Comparison of ENCODE assay signal across 28 cellular contexts in genomic region chr7:7018290-7018689, GRCh38.
"Had no signal": no experiment of that assay in that cellular context is flagged by ENCODE, and none has a peak within 500 bp of the region (broad histone marks: within the 10 kb centered on the region; RNA-seq: fewer than 3 reads in every experiment).

No MANE protein-coding gene starts in this region.

- H3K4me1 Mint-ChIP-seq: activated CD4-positive, alpha-beta T cell treated with anti-CD3 and anti-CD28 coated beads, Interleukin-2, amount 10 ng/mL, durations not matched to agents 7 days and 5 days; activated naive CD4-positive, alpha-beta T cell treated with anti-CD3 and anti-CD28 coated beads, Interleukin-2, amount 10 ng/mL, durations not matched to agents 7 days and 5 days; activated naive CD8-positive, alpha-beta T cell treated with anti-CD3 and anti-CD28 coated beads, Interleukin-2, amount 10 ng/mL, durations not matched to agents 7 days and 5 days; central memory CD8-positive, alpha-beta T cell had no signal

- H3K27ac Mint-ChIP-seq: activated CD4-positive, alpha-beta memory T cell treated with anti-CD3 and anti-CD28 coated beads for 36 hours; activated CD4-positive, alpha-beta T cell treated with anti-CD3 and anti-CD28 coated beads, Interleukin-2, amount 10 ng/mL, durations not matched to agents 7 days and 5 days; activated naive CD4-positive, alpha-beta T cell treated with anti-CD3 and anti-CD28 coated beads, Interleukin-2, amount 10 ng/mL, durations not matched to agents 7 days and 5 days; activated naive CD8-positive, alpha-beta T cell treated with anti-CD3 and anti-CD28 coated beads, Interleukin-2, amount 10 ng/mL, durations not matched to agents 7 days and 5 days; activated T-cell treated with anti-CD3 and anti-CD28 coated beads, Interleukin-2, amount 50 U/mL, for 72 hours; activated T-helper 2 cell treated with anti-CD3 and anti-CD28 coated beads, Interferon-gamma antibody, Interleukin-2, Interleukin-4, amounts not matched to agents 10 μg/mL and 5 μg/mL and 100 μg/mL, durations not matched to agents 14 hours and 24 hours and 36 hours; brain; T-helper 1 cell treated with Interleukin-12 subunit alpha and Interleukin-12 subunit beta and Interleukin-4 antibody, amounts not matched to agents 30 μg/mL and 1 μg/mL, for 36 hours had no signal

- H3K9me3 ChIP-seq: adrenal gland, MG63 had no signal

- H3K4me3 Mint-ChIP-seq: activated CD4-positive, alpha-beta memory T cell treated with anti-CD3 and anti-CD28 coated beads for 36 hours; activated CD4-positive, alpha-beta T cell treated with anti-CD3 and anti-CD28 coated beads, Interleukin-2, amount 10 ng/mL, durations not matched to agents 7 days and 5 days; activated naive CD4-positive, alpha-beta T cell treated with anti-CD3 and anti-CD28 coated beads, Interleukin-2, amount 10 ng/mL, durations not matched to agents 7 days and 5 days; activated naive CD8-positive, alpha-beta T cell treated with anti-CD3 and anti-CD28 coated beads, Interleukin-2, amount 10 ng/mL, durations not matched to agents 7 days and 5 days; activated T-cell treated with anti-CD3 and anti-CD28 coated beads, Interleukin-2, amount 50 U/mL, for 72 hours; brain; central memory CD8-positive, alpha-beta T cell; T-helper 1 cell treated with Interleukin-12 subunit alpha and Interleukin-12 subunit beta and Interleukin-4 antibody, amounts not matched to agents 30 μg/mL and 1 μg/mL, for 36 hours had no signal

- DNase-seq: activated CD4-positive, alpha-beta memory T cell treated with anti-CD3 and anti-CD28 coated beads for 36 hours; activated CD4-positive, alpha-beta T cell treated with anti-CD3 and anti-CD28 coated beads, Interleukin-2, amount 10 ng/mL, durations not matched to agents 7 days and 5 days; activated CD4-positive, CD25-positive, alpha-beta regulatory T cell; activated gamma-delta T cell treated with Interleukin-2 at 50 U/mL for 16 hours; activated naive CD4-positive, alpha-beta T cell treated with anti-CD3 and anti-CD28 coated beads, Interleukin-2, amount 10 ng/mL, durations not matched to agents 7 days and 5 days; activated naive CD8-positive, alpha-beta T cell treated with anti-CD3 and anti-CD28 coated beads, Interleukin-2, amount 10 ng/mL, durations not matched to agents 7 days and 5 days; activated T-cell treated with anti-CD3 and anti-CD28 coated beads for 4 hours; activated T-cell treated with anti-CD3 and anti-CD28 coated beads, Interleukin-2, amount 50 U/mL, for 72 hours; adrenal gland; aorta; KG1; MG63; MV-4-11; NCI-H1092 treated with DMSO at 0.1 percent for 48 hours; NCI-H1417 treated with DMSO at 0.1 percent for 48 hours; NCI-H1694; NCI-H2029; NCI-H2107; NCI-H2171 treated with DMSO at 0.1 percent for 48 hours; NCI-H345; NCI-H510A; NCI-H526 treated with DMSO at 0.1 percent for 48 hours; NCI-H82; SHP77 treated with DMSO at 0.1 percent for 48 hours had no signal

- H3K27me3 ChIP-seq: adrenal gland, MG63 had no signal

- H3K9me3 Mint-ChIP-seq: activated CD4-positive, alpha-beta memory T cell treated with anti-CD3 and anti-CD28 coated beads for 36 hours; activated CD4-positive, alpha-beta T cell treated with anti-CD3 and anti-CD28 coated beads, Interleukin-2, amount 10 ng/mL, durations not matched to agents 7 days and 5 days; activated naive CD4-positive, alpha-beta T cell treated with anti-CD3 and anti-CD28 coated beads, Interleukin-2, amount 10 ng/mL, durations not matched to agents 7 days and 5 days; activated naive CD8-positive, alpha-beta T cell treated with anti-CD3 and anti-CD28 coated beads, Interleukin-2, amount 10 ng/mL, durations not matched to agents 7 days and 5 days; activated T-cell treated with anti-CD3 and anti-CD28 coated beads, Interleukin-2, amount 50 U/mL, for 72 hours; activated T-helper 2 cell treated with anti-CD3 and anti-CD28 coated beads, Interferon-gamma antibody, Interleukin-2, Interleukin-4, amounts not matched to agents 10 μg/mL and 5 μg/mL and 100 μg/mL, durations not matched to agents 14 hours and 24 hours and 36 hours; brain; central memory CD8-positive, alpha-beta T cell; T-helper 1 cell treated with Interleukin-12 subunit alpha and Interleukin-12 subunit beta and Interleukin-4 antibody, amounts not matched to agents 30 μg/mL and 1 μg/mL, for 36 hours had no signal

- H3K27me3 Mint-ChIP-seq: activated CD4-positive, alpha-beta T cell treated with anti-CD3 and anti-CD28 coated beads, Interleukin-2, amount 10 ng/mL, durations not matched to agents 7 days and 5 days; activated naive CD4-positive, alpha-beta T cell treated with anti-CD3 and anti-CD28 coated beads, Interleukin-2, amount 10 ng/mL, durations not matched to agents 7 days and 5 days; brain had no signal

- H3K4me3 ChIP-seq: adrenal gland, MG63 had no signal

- H3K36me3 Mint-ChIP-seq: activated CD4-positive, alpha-beta memory T cell treated with anti-CD3 and anti-CD28 coated beads for 36 hours; activated naive CD4-positive, alpha-beta T cell treated with anti-CD3 and anti-CD28 coated beads, Interleukin-2, amount 10 ng/mL, durations not matched to agents 7 days and 5 days; activated naive CD8-positive, alpha-beta T cell treated with anti-CD3 and anti-CD28 coated beads, Interleukin-2, amount 10 ng/mL, durations not matched to agents 7 days and 5 days; brain had no signal

- H3K36me3 ChIP-seq: adrenal gland, MG63 had no signal

- H3K27ac ChIP-seq: adrenal gland had no signal

- ATAC-seq: activated T-cell treated with anti-CD3 and anti-CD28 coated beads, Interleukin-2, amount 50 U/mL, for 72 hours had no signal
